ENCODE assay signal across 20 cellular contexts in the genomic region with DNA sequence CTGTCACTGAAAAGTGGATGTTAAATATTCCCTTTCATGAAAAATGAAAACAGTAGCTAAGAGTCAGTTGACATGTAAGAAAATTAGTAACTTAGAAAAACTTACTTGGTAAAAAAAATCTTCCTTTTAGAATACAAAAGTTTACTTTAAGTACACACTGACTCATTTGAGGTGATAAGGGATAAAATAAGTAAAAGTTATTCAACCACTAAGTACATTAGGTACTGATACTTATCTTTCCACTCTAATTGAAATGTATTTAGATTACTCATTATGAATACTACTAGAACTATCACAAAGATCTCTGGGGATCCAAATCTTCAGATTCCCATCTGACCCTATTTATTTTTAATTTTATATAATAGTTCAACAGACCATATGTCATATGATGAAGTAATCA. TPM values are rescaled to one million over a fixed set of nuclear protein-coding genes. Genes with fewer than 3 reads are reported as not detected.
A peak's percentile ranks its signal among the peaks of the same experiment; 100 is the strongest.
DNase-seq lines count a peak whose midpoint lies in the region; ATAC-seq, FAIRE-seq and TF ChIP-seq lines count a peak whose summit lies in the region.
"Had no signal": no experiment of that assay in that cellular context is flagged by ENCODE, and none has a peak within 500 bp of the region (broad histone marks: within the 10 kb centered on the region; RNA-seq: fewer than 3 reads in every experiment).

No MANE protein-coding gene starts in this region.

- peaks cover 12% of the 10 kb centered on the region for H3K36me3 Mint-ChIP-seq in mesothelial cell of epicardium

- no peak overlapping the region for H3K4me3 ChIP-seq in pancreas
- no peak overlapping the region for H3K4me3 ChIP-seq in foreskin fibroblast (ENCODE audit: low read depth in 1 of 2, low read length in 2 of 2)

- H3K36me3 ChIP-seq in pancreas, result peaks cover 0 to 21% (median 0%) of the 10 kb centered on the region in 3 donors

- TF ChIP-seq CTCF in 22Rv1 (IDR thresholded peaks at IDR 0.05) (no peak), pancreas (IDR thresholded peaks at IDR 0.05) (no peak), mesothelial cell of epicardium (IDR thresholded peaks at IDR 0.05; ENCODE audit: unreplicated experiment) (no peak), foreskin fibroblast (IDR thresholded peaks at IDR 0.05; ENCODE audit: low read depth, low read length) (no peak)

- H3K4me1 Mint-ChIP-seq in mesothelial cell of epicardium, result no peaks in the 10 kb centered on the region

- intact Hi-C loops in pancreas (cut with DNase I), result no loop called here

- FAIRE-seq in G401.6 (lab: Jason Lieb, UNC) (peak; percentile 23), RCC 7860 (lab: Jason Lieb, UNC) (peak; percentile 76), pancreas (lab: Jason Lieb, UNC) (no peak)
- FAIRE-seq: D721Med, GM19239, H1 had no signal

- no peaks in the 10 kb centered on the region for H3K9me3 ChIP-seq in pancreas

- DNase-seq in RCC 7860 (ENCODE audit: low spot score) (no peak), pancreas (no peak), OCI-M2 (lab: John Stamatoyannopoulos, UW; ENCODE audit: unreplicated experiment) (no peak), mesothelial cell of epicardium (ENCODE audit: low spot score in 2 of 2, unreplicated experiment in 2 of 2) (no peak), foreskin fibroblast (no peak)
- DNase-seq: C1 segment of cervical spinal cord; CD4-positive, alpha-beta T cell; DMS153; DMS79 treated with DMSO at 0.1 percent for 48 hours; GF-D8; HCEC 1CT had no signal

- H3K4me1 ChIP-seq in pancreas, result peaks cover 5 to 9% (median 7%) of the 10 kb centered on the region in 3 donors

- no peaks in the 10 kb centered on the region for H3K27me3 ChIP-seq in pancreas

- H3K9me3 Mint-ChIP-seq in mesothelial cell of epicardium, result no peaks in the 10 kb centered on the region
- H3K9me3 Mint-ChIP-seq: CD4-positive, alpha-beta T cell had no signal

- H3K4me3 Mint-ChIP-seq in mesothelial cell of epicardium, result no peak overlapping the region
- H3K4me3 Mint-ChIP-seq: B cell; CD4-positive, alpha-beta T cell; IgD-negative memory B cell had no signal

- H3K27ac ChIP-seq in 22Rv1 (peak overlapping the region; percentile 89), pancreas (no peak overlapping the region)

- ATAC-seq in pancreas (peak in 3 of 4 donors; percentile 15 to 59 (median 43)), HG03354 (IDR thresholded peaks at IDR 0.05; ENCODE audit: poor library complexity, severe bottlenecking, unreplicated experiment) (no peak)

- H3K27ac Mint-ChIP-seq in mesothelial cell of epicardium, result no peak overlapping the region
- H3K27ac Mint-ChIP-seq: B cell; CD4-positive, alpha-beta T cell had no signal

- H3K27me3 Mint-ChIP-seq in mesothelial cell of epicardium (ENCODE audit: low read depth), result no peaks in the 10 kb centered on the region
- H3K27me3 Mint-ChIP-seq: B cell; CD4-positive, alpha-beta T cell; IgD-negative memory B cell had no signal

RNA-seq across cellular contexts. Expression of gene SYCP3, which starts 12.2 kb away (rescaled TPM):
- total RNA-seq in pancreas (under 1 TPM in 3 of 6 donors, not detected in 3; 0.06 to 0.25 (median 0.15) TPM), mesothelial cell of epicardium (0.14 to 0.16 TPM (median 0.16 TPM) in 3 replicates)
- polyA plus RNA-seq in pancreas, result under 1 TPM; 0.30 to 0.31 TPM
- total RNA-seq: HT-29 had no signal

RNA-seq across cellular contexts. Expression of gene CHPT1, which starts 29.7 kb away (rescaled TPM):
- total RNA-seq in pancreas (10 to 100 TPM; 11.4 to 27.3 (median 14.4) TPM), mesothelial cell of epicardium (16.1 to 18.7 TPM (median 16.9 TPM) in 3 replicates)
- 10 to 100 TPM; 10.3 to 14.0 TPM for polyA plus RNA-seq in pancreas
